Comparison of ENCODE assay signal across 7 cellular contexts in the genomic region with DNA sequence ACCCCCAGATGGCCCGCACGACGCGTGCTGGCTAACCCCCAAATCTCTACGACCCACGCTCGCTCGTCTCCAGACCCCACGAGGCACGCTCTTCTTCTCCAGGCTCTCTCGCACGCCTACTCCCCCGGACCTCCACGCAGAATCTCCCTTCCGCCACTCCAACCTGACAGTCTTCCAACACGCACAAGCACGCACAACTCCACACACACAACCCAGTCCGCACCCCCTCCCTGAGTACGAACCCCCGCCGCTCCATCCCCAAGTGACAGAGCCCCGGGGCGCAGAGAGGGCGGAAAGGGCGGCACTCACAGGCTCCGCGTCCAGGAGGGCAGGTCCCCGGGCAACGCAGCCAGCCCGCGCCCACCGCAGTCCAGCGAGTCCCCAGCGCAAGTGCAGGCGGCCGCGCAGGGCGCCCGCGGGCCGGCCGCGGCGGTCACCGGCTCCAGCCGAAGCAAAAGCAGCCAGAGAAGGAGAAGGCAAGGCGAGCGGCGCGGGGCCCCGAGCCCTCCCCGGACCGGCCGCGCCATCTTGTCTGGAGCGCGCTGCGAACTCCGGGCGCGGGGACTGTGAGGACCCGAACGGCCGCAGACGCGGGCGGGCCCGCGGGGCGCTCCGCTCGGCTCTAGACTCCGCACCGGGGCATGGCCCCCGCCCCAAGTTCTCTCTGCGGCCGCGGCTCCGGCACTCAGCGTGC. TPM values are rescaled to one million over a fixed set of nuclear protein-coding genes. Genes with fewer than 3 reads are reported as not detected.
DNase-seq lines count a peak whose midpoint lies in the region; ATAC-seq, FAIRE-seq and TF ChIP-seq lines count a peak whose summit lies in the region.

No MANE protein-coding gene starts in this region.

- peak overlapping the region; percentile 78 for H3K4me3 ChIP-seq in HFF-Myc (replicated peaks; ENCODE audit: low read depth, low read length)
- H3K4me3 ChIP-seq in Peyer's patch = peak overlapping the region; percentile 63 to 91 (median 84)
- H3K4me3 ChIP-seq in ascending aorta = peak overlapping the region; percentile 85 to 98
- peak overlapping the region; percentile 94 for H3K4me3 ChIP-seq in iPS-18c (ENCODE audit: insufficient read depth, low read depth, low read length)
- H3K4me3 ChIP-seq in small intestine (ENCODE audit: low read depth in 1 of 2, low read length in 2 of 2) = peak overlapping the region; percentile 96 to 97

- H3K27ac ChIP-seq in Peyer's patch (peak overlapping the region; percentile 82 to 95 (median 86)), ascending aorta (peak overlapping the region; percentile 90 to 92), small intestine (ENCODE audit: low read depth in 1 of 2, low read length in 1 of 2) (peak overlapping the region; percentile 85 to 95)

- WGBS in small intestine, 3 donors = 0 to 1% (median 0%) methylated on average over 62 to 80 of the region's 80 CpGs

- no peak for FAIRE-seq in small intestine (lab: Jason Lieb, UNC)

- TF ChIP-seq POLR2A in Peyer's patch (IDR thresholded peaks at IDR 0.05) = no peak

- no peaks in the 10 kb centered on the region for H3K27me3 ChIP-seq in Peyer's patch
- H3K27me3 ChIP-seq in ascending aorta = no peaks in the 10 kb centered on the region
- no peaks in the 10 kb centered on the region for H3K27me3 ChIP-seq in small intestine (ENCODE audit: control insufficient read depth in 2 of 2, insufficient read depth in 2 of 2, low read length in 2 of 2)

- H3K9me3 ChIP-seq in Peyer's patch (no peaks in the 10 kb centered on the region), ascending aorta (no peaks in the 10 kb centered on the region), iPS-18c (ENCODE audit: control insufficient read depth, insufficient read depth, low read length) (no peaks in the 10 kb centered on the region), small intestine (ENCODE audit: control insufficient read depth, low read depth) (no peaks in the 10 kb centered on the region)

- H3K36me3 ChIP-seq in Peyer's patch (no peaks in the 10 kb centered on the region), ascending aorta (no peaks in the 10 kb centered on the region), small intestine (ENCODE audit: control insufficient read depth in 2 of 2, insufficient read depth in 2 of 2, low read length in 2 of 2) (no peaks in the 10 kb centered on the region)

- intact Hi-C loops in ascending aorta (cut with DNase I) = loop anchor here (2.0 to 10.0 kb wide), 9 partner anchors 17 to 317 kb away; no protein-coding TSS in a partner anchor

- TF ChIP-seq CTCF in HFF-Myc (IDR thresholded peaks at IDR 0.05; ENCODE audit: low read depth, low read length, missing control alignments) (no peak), Peyer's patch (IDR thresholded peaks at IDR 0.05) (no peak), ascending aorta (IDR thresholded peaks at IDR 0.05) (no peak)

- DNase-seq in HFF-Myc (ENCODE audit: extremely low read depth, low read depth) (no peak), Peyer's patch (peak; percentile 26 to 74 (median 60)), ascending aorta (ENCODE audit: low spot score in 2 of 2) (peak in 1 of 2 donors; percentile 75), small intestine (peak; percentile 47), cerebellar cortex (ENCODE audit: low spot score) (no peak)

- ATAC-seq in GM18498 (IDR thresholded peaks at IDR 0.05; ENCODE audit: unreplicated experiment) = peak; percentile 24

- H3K4me1 ChIP-seq in Peyer's patch = peaks cover 0 to 16% (median 5%) of the 10 kb centered on the region in 4 donors
- H3K4me1 ChIP-seq in ascending aorta = peaks cover 0 to 31% of the 10 kb centered on the region in 2 donors
- H3K4me1 ChIP-seq in small intestine (ENCODE audit: control insufficient read depth in 2 of 2, insufficient read depth in 1 of 2, low read depth in 1 of 2, low read length in 1 of 2) = peaks cover 3 to 18% of the 10 kb centered on the region in 2 donors

RNA-seq across cellular contexts. Expression of gene LRIG1, which starts 0.8 kb away (rescaled TPM):
- total RNA-seq in Peyer's patch (10 to 100 TPM; 28.5 to 65.2 (median 59.2) TPM), ascending aorta (62.3 TPM)
- 10 to 100 TPM in 1 of 3 donors, 1 to 10 TPM in 2; 3.5 to 39.3 (median 4.5) TPM for polyA plus RNA-seq in small intestine

Comparison
In these comparisons a context has a peak if more than half of its experiments do, and no peak if none do; other contexts are left out.
1. DNase-seq: peak in Peyer's patch (3 of 3) and small intestine (single experiment); none in HFF-Myc (single experiment) and cerebellar cortex (single experiment).
2. Peak in every context shown above with its lines, with median percentiles within 50 percentile points of each other: H3K4me3 ChIP-seq and H3K27ac ChIP-seq.